Comparison of ENCODE assay signal across 21 cellular contexts in genomic region chr14:79730911-79731310, GRCh38.
A peak's percentile ranks its signal among the peaks of the same experiment; 100 is the strongest.
DNase-seq lines count a peak whose midpoint lies in the region; ATAC-seq, FAIRE-seq and TF ChIP-seq lines count a peak whose summit lies in the region.
"Had no signal": no experiment of that assay in that cellular context is flagged by ENCODE, and none has a peak within 500 bp of the region (broad histone marks: within the 10 kb centered on the region; RNA-seq: fewer than 3 reads in every experiment).

No MANE protein-coding gene starts in this region.

- H3K4me2 ChIP-seq in GM12878 (ENCODE audit: control insufficient read depth, insufficient read depth) (no peak overlapping the region), GM23338 (no peak overlapping the region)

- POLR2A ChIA-PET in GM12878 (lab: Charles Lee) (no interaction called here), GM10248 (lab: Yijun Ruan, JAX) (no interaction called here)

- peaks cover 15% of the 10 kb centered on the region for H3K4me1 Mint-ChIP-seq in glutamatergic neuron (ENCODE audit: low read depth, unreplicated experiment)
- peaks cover 7% of the 10 kb centered on the region; the same call in 2 of the 3 replicates for H3K4me1 Mint-ChIP-seq in GM23338
- H3K4me1 Mint-ChIP-seq: stimulated activated naive B cell treated with anti-CD40 and anti-IgM and Interleukin-4, amounts not matched to agents 10 μg/mL and 1 μg/mL and 100 μg/mL, for 72 hours had no signal

- no peaks in the 10 kb centered on the region for H3K36me3 ChIP-seq in GM12878 (ENCODE audit: control insufficient read depth in 2 of 2, insufficient read depth in 2 of 2, low read length in 1 of 2)
- H3K36me3 ChIP-seq in neuron (ENCODE audit: insufficient read depth, low read length): no peaks in the 10 kb centered on the region
- peaks cover 5% of the 10 kb centered on the region; the same call in 1 of the 2 replicates for H3K36me3 ChIP-seq in GM23338 (ENCODE audit: insufficient read depth)
- H3K36me3 ChIP-seq: colonic mucosa, neutrophil, transverse colon had no signal

- H3K27me3 ChIP-seq in GM12878 (replicated peaks in 1 of 2; ENCODE audit: control insufficient read depth in 2 of 2, insufficient read depth in 2 of 2, low read length in 1 of 2): no peaks in the 10 kb centered on the region
- H3K27me3 ChIP-seq in neuron (ENCODE audit: insufficient read depth, low read length): no peaks in the 10 kb centered on the region
- no peaks in the 10 kb centered on the region for H3K27me3 ChIP-seq in GM23338 (ENCODE audit: insufficient read depth)
- H3K27me3 ChIP-seq: colonic mucosa, foreskin keratinocyte, neutrophil, transverse colon had no signal

- H3K36me3 Mint-ChIP-seq in glutamatergic neuron (ENCODE audit: unreplicated experiment) (no peaks in the 10 kb centered on the region), GM23338 (ENCODE audit: low read depth) (0 out of 3 replicates have a peak, but pooled peaks cover under 1% of the 10 kb centered on the region)
- H3K36me3 Mint-ChIP-seq: CD4-positive, alpha-beta memory T cell; stimulated activated naive B cell treated with anti-CD40 and anti-IgM and Interleukin-4, amounts not matched to agents 10 μg/mL and 1 μg/mL and 100 μg/mL, for 72 hours; T-cell had no signal

- H3K9me3 ChIP-seq in GM12878 (replicated peaks; ENCODE audit: control insufficient read depth, insufficient read depth, low read length) (no peaks in the 10 kb centered on the region), neuron (ENCODE audit: low read length) (no peaks in the 10 kb centered on the region)
- H3K9me3 ChIP-seq: colonic mucosa, neutrophil, transverse colon had no signal

- TF ChIP-seq EP300 in GM12878 (IDR thresholded peaks at IDR 0.05; ENCODE audit: borderline replicate concordance in 1 of 2, control insufficient read depth in 1 of 2, low read depth in 2 of 2, low read length in 2 of 2): no peak

- H3K4me1 ChIP-seq in GM12878 (ENCODE audit: control insufficient read depth, insufficient read depth, low read length): no peaks in the 10 kb centered on the region
- peaks cover 14% of the 10 kb centered on the region for H3K4me1 ChIP-seq in neuron (ENCODE audit: insufficient read depth, low read length)
- no peaks in the 10 kb centered on the region for H3K4me1 ChIP-seq in GM23338 (ENCODE audit: insufficient read depth)
- H3K4me1 ChIP-seq: colonic mucosa, foreskin keratinocyte, transverse colon had no signal

- H3K27ac Mint-ChIP-seq in glutamatergic neuron (ENCODE audit: unreplicated experiment) (no peak overlapping the region), GM23338 (no peak overlapping the region)
- H3K27ac Mint-ChIP-seq: CD4-positive, alpha-beta memory T cell; stimulated activated naive B cell treated with anti-CD40 and anti-IgM and Interleukin-4, amounts not matched to agents 10 μg/mL and 1 μg/mL and 100 μg/mL, for 72 hours; T-cell had no signal

- 1% methylated on average over 5 of the region's 5 CpGs for WGBS in GM12878 (ENCODE audit: insufficient coverage, insufficient replicate concordance, low lambda C conversion rate, missing lambda C conversion rate)

- H3K9me3 Mint-ChIP-seq in glutamatergic neuron (ENCODE audit: unreplicated experiment) (no peaks in the 10 kb centered on the region), GM23338 (peaks cover 10% of the 10 kb centered on the region; the same call in 2 of the 3 replicates)

- H4K20me1 ChIP-seq in GM12878 (ENCODE audit: control insufficient read depth, insufficient read depth) (no peaks in the 10 kb centered on the region), GM23338 (replicated peaks; ENCODE audit: insufficient read depth) (no peaks in the 10 kb centered on the region)

- no peaks in the 10 kb centered on the region for H3K9me2 ChIP-seq in GM23338 (ENCODE audit: insufficient read depth)

- RAD21 ChIA-PET in GM12878 (lab: Charles Lee; ENCODE audit: unreplicated experiment): no interaction called here

- intact Hi-C loops in GM12878 (cut with micrococcal nuclease; ENCODE audit: unreplicated experiment): no loop called here

- TF ChIP-seq RAD21 in GM12878 (IDR thresholded peaks at IDR 0.05; ENCODE audit: insufficient read depth, low read depth, low read length): no peak

- H3K27me3 Mint-ChIP-seq in glutamatergic neuron (ENCODE audit: unreplicated experiment): no peaks in the 10 kb centered on the region
- H3K27me3 Mint-ChIP-seq in GM23338 (ENCODE audit: insufficient read depth, low read depth, poor library complexity): no peaks in the 10 kb centered on the region
- H3K27me3 Mint-ChIP-seq: CD4-positive, alpha-beta memory T cell; stimulated activated naive B cell treated with anti-CD40 and anti-IgM and Interleukin-4, amounts not matched to agents 10 μg/mL and 1 μg/mL and 100 μg/mL, for 72 hours had no signal

- peak; percentile 38 for FAIRE-seq in GM12878 (lab: Jason Lieb, UNC)
- FAIRE-seq: GM19239 had no signal

- CTCF ChIA-PET in GM12878 (lab: Yijun Ruan, JAX): interaction anchor here (0.6 kb wide), 2 partner anchors 1743 to 1835 kb away, joined by 3 read pairs; no protein-coding TSS in a partner anchor
- CTCF ChIA-PET in GM10248 (lab: Yijun Ruan, JAX): no interaction called here

- H3F3A ChIP-seq in GM23338 (replicated peaks; ENCODE audit: low read depth): no peaks in the 10 kb centered on the region

- no peak for TF ChIP-seq CTCF in GM12878 (IDR thresholded peaks at IDR 0.05 in 2 of 3, conservative IDR thresholded peaks at IDR 0.05 in 1 of 3; ENCODE audit: control insufficient read depth in 2 of 3, extremely low read depth in 1 of 3, insufficient read depth in 1 of 3, low read depth in 3 of 3, low read length in 3 of 3)
- no peak for TF ChIP-seq CTCF in glutamatergic neuron (IDR thresholded peaks at IDR 0.05; ENCODE audit: partially characterized antibody, unreplicated experiment)
- TF ChIP-seq CTCF in GM10248 (IDR thresholded peaks at IDR 0.05; ENCODE audit: control extremely low read depth, extremely low read depth, low read depth, missing control alignments): no peak
- TF ChIP-seq CTCF in GM23338 (conservative IDR thresholded peaks at IDR 0.05; ENCODE audit: low read depth in 2 of 2): no peak

- ATAC-seq in GM12878 (no peak), HG03520 (IDR thresholded peaks at IDR 0.05; ENCODE audit: unreplicated experiment) (no peak), GM23338 (no peak)
- ATAC-seq: foreskin keratinocyte; right cardiac atrium; stimulated activated naive B cell treated with anti-CD40 and anti-IgM and Interleukin-4, amounts not matched to agents 10 μg/mL and 1 μg/mL and 100 μg/mL, for 72 hours; T-cell had no signal

- SMC1A ChIA-PET in GM12878 (lab: Charles Lee; ENCODE audit: uncharacterized antibody, unreplicated experiment): no interaction called here

- BruUV-seq in GM12878 (replicated peaks; lab: Mats Ljungman, UMichigan): no TSS peak

- H3K27ac ChIP-seq in GM12878 (ENCODE audit: control insufficient read depth, insufficient read depth) (no peak overlapping the region), GM23338 (ENCODE audit: low read depth) (no peak overlapping the region)
- H3K27ac ChIP-seq: colonic mucosa, foreskin keratinocyte, neutrophil, transverse colon had no signal

- H3K79me2 ChIP-seq in GM12878 (ENCODE audit: control insufficient read depth, insufficient read depth, low read length) (no peaks in the 10 kb centered on the region), GM23338 (replicated peaks; ENCODE audit: insufficient read depth) (no peaks in the 10 kb centered on the region)

- no peak overlapping the region for H3K9ac ChIP-seq in GM12878 (ENCODE audit: control insufficient read depth, insufficient read depth, low read length)

- no peak for TF ChIP-seq POLR2A in GM12878 (IDR thresholded peaks at IDR 0.05; ENCODE audit: low read depth, low read length)

- H2AFZ ChIP-seq in GM12878 (ENCODE audit: control insufficient read depth, low read depth, low read length) (no peak overlapping the region), neuron (ENCODE audit: low read depth, low read length) (peak overlapping the region; percentile 9), GM23338 (no peak overlapping the region)

- no peak overlapping the region for H3K4me3 ChIP-seq in GM12878
- H3K4me3 ChIP-seq in neuron (ENCODE audit: low read length): no peak overlapping the region
- no peak overlapping the region for H3K4me3 ChIP-seq in GM23338
- H3K4me3 ChIP-seq: colonic mucosa, transverse colon had no signal

- H3K4me3 Mint-ChIP-seq in glutamatergic neuron (ENCODE audit: unreplicated experiment) (no peak overlapping the region), GM23338 (no peak overlapping the region)
- H3K4me3 Mint-ChIP-seq: CD4-positive, alpha-beta memory T cell; stimulated activated naive B cell treated with anti-CD40 and anti-IgM and Interleukin-4, amounts not matched to agents 10 μg/mL and 1 μg/mL and 100 μg/mL, for 72 hours; T-cell had no signal

- in situ Hi-C loops in GM12878 (cut with MboI): no loop called here

- DNase-seq in Daoy (ENCODE audit: low read depth) (peak; percentile 6), Kasumi-1 (lab: John Stamatoyannopoulos, UW) (peak; percentile 6 to 28), GM12878 (ENCODE audit: low read depth, low spot score) (no peak), glutamatergic neuron (no peak), GM10248 (ENCODE audit: extremely low spot score) (no peak), GM23338 (ENCODE audit: low spot score) (no peak)
- DNase-seq: ACHN; activated CD4-positive, alpha-beta T cell treated with anti-CD3 and anti-CD28 coated beads, Interleukin-2, amount 50 U/mL, for 1 hour; CD4-positive, alpha-beta memory T cell; colonic mucosa; foreskin keratinocyte; HCEC 1CT; NCI-H187; right cardiac atrium; stimulated activated naive B cell treated with anti-CD40 and anti-IgM and Interleukin-4, amounts not matched to agents 10 μg/mL and 1 μg/mL and 100 μg/mL, for 72 hours; T-cell; transverse colon had no signal

TF ChIP-seq in GM12878, 131 proteins besides CTCF, POLR2A, EP300 and RAD21:
- TF ChIP-seq EED (IDR thresholded peaks at IDR 0.05; ENCODE audit: low read depth) (no peak), RUNX3 (IDR thresholded peaks at IDR 0.05; ENCODE audit: low read length) (peak; percentile 77), TCF3 (IDR thresholded peaks at IDR 0.05; ENCODE audit: borderline replicate concordance, insufficient read depth, low read depth, low read length) (no peak)

TF ChIP-seq in GM23338, 12 proteins besides CTCF, POLR2A, EP300 and RAD21 (continues in another document):
- TF ChIP-seq POLR2AphosphoS5 (IDR thresholded peaks at IDR 0.05; ENCODE audit: low read depth) (no peak), EZH2 (IDR thresholded peaks at IDR 0.05; ENCODE audit: low read depth, unreplicated experiment) (no peak)

Comparison
In these comparisons a context has a peak if more than half of its experiments do, and no peak if none do; other contexts are left out.
1. DNase-seq: peak in Daoy (single experiment) and Kasumi-1 (2 of 2); none in GM12878 (single experiment), glutamatergic neuron (single experiment), GM10248 (single experiment) and GM23338 (single experiment).